ENCODE assay signal across 16 cellular contexts in the genomic region with DNA sequence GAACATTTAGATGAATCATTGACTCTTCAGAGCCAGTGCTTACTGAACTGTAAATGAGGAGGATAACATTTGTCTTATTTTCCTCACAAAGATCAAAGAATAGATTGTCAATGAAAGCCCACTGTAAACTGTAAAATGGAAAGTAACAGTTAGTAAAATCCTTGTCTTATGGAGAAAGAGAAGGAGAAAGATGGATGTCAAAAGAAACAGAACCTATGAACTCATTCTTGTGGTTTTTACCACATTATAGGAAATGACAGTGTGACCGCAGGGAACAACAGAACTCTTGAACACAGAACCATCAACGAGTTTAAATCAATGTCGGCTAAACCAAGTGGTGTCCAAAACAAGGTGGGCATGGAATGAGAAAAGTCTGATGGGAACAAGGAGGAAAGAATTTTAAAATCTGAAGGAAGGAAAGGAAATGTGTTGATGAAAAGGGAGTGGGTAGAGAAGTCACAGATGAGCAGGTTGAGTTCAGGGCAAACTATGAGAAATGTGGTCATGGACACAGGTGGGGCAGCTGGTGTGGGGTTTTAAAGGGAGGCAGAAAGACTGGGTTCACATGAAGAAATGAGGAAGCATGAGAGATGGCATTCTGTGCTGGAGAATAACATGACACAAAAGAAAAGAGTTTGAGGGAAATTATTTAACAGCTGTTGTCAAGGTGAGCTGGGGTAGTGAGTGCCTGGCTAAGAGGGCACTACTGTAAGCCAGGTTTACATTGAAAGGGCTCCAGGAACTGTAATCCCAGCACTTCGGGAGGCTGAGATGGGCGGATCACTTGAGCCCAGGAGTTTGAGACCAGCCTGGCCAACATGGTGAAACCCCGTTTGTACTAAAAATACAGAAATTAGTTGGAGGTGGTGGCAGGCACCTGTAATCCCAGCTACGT. TPM values are rescaled to one million over a fixed set of nuclear protein-coding genes. Genes with fewer than 3 reads are reported as not detected.
DNase-seq lines count a peak whose midpoint lies in the region; ATAC-seq, FAIRE-seq and TF ChIP-seq lines count a peak whose summit lies in the region.
"Had no signal": no experiment of that assay in that cellular context is flagged by ENCODE, and none has a peak within 500 bp of the region (broad histone marks: within the 10 kb centered on the region; RNA-seq: fewer than 3 reads in every experiment).

No MANE protein-coding gene starts in this region.

- no peaks in the 10 kb centered on the region for H3K9me3 Mint-ChIP-seq in naive B cell
- H3K9me3 Mint-ChIP-seq: naive thymus-derived CD8-positive, alpha-beta T cell had no signal

- ATAC-seq in naive B cell (ENCODE audit: low read depth in 2 of 2), result peak; percentile 23 to 43
- no peak for ATAC-seq in GM18909 (IDR thresholded peaks at IDR 0.05; ENCODE audit: poor library complexity, unreplicated experiment)
- ATAC-seq: naive thymus-derived CD8-positive, alpha-beta T cell had no signal

- DNase-seq in Daoy (ENCODE audit: low read depth), result peak; percentile 10
- DNase-seq in H54 (ENCODE audit: insufficient read length, low spot score), result no peak
- DNase-seq in RPMI7951 (ENCODE audit: low read depth), result peak; percentile 32
- peak; percentile 49 for DNase-seq in naive B cell
- DNase-seq in C1 segment of cervical spinal cord (lab: John Stamatoyannopoulos, UW), result no peak
- no peak for DNase-seq in DMS79 (lab: John Stamatoyannopoulos, UW)
- DNase-seq: cerebellar nuclear complex; left ventricle myocardium superior; naive thymus-derived CD8-positive, alpha-beta T cell; NK-92 treated with Interleukin-12 subunit alpha and Interleukin-12 subunit beta, amount 100 ng/mL, for 24 hours; right cardiac atrium; stimulated activated CD4-positive, alpha-beta T cell treated with anti-CD3 and anti-CD28 coated beads, Interleukin-4, amount 100 ng/mL, for 4 hours; stomach; SW 1271 had no signal

- peaks cover 28 to 47% (median 41%) of the 10 kb centered on the region in 3 donors for H3K4me1 Mint-ChIP-seq in naive B cell

- TF ChIP-seq POLR2A in H54 (IDR thresholded peaks at IDR 0.05; ENCODE audit: low read depth, low read length), result no peak

- H3K27me3 Mint-ChIP-seq in naive B cell, result peaks cover 0 to 10% (median 0%) of the 10 kb centered on the region in 3 donors

- H3K27ac Mint-ChIP-seq in naive B cell, result peak overlapping the region; percentile 17 to 98 (median 92)
- H3K27ac Mint-ChIP-seq: activated naive CD8-positive, alpha-beta T cell; naive thymus-derived CD8-positive, alpha-beta T cell had no signal

- peak; percentile 41 for FAIRE-seq in H54 (lab: Jason Lieb, UNC)

- peak overlapping the region; percentile 10 to 83 (median 44) for H3K4me3 Mint-ChIP-seq in naive B cell
- H3K4me3 Mint-ChIP-seq: activated naive CD8-positive, alpha-beta T cell had no signal

- no peaks in the 10 kb centered on the region for H3K36me3 Mint-ChIP-seq in naive B cell
- H3K36me3 Mint-ChIP-seq: activated naive CD8-positive, alpha-beta T cell had no signal

RNA-seq across cellular contexts. Expression of a gene that starts 42.4 kb away (rescaled TPM):
- total RNA-seq in Daoy (2014; rRNA removed; shearing (Covaris generic)), result 48.0 and 53.0 TPM in 2 replicates
- 81.2 and 96.5 TPM in 2 replicates for total RNA-seq in RPMI7951 (2014; rRNA removed; shearing (Covaris generic))
- 1 to 10 TPM in 5 of 6 donors, under 1 TPM in 1; 0.96 to 1.7 (median 1.1) TPM for polyA plus RNA-seq in naive B cell (ENCODE audit: low read depth in 6 of 6)

Comparison
In these comparisons a context has a peak if more than half of its experiments do, and no peak if none do; other contexts are left out.
1. DNase-seq: peak in Daoy (single experiment), RPMI7951 (single experiment) and naive B cell (single experiment); none in H54 (single experiment), C1 segment of cervical spinal cord (0 of 14) and DMS79 (single experiment).